Comparison of ENCODE assay signal across 1 cellular context in the genomic region with DNA sequence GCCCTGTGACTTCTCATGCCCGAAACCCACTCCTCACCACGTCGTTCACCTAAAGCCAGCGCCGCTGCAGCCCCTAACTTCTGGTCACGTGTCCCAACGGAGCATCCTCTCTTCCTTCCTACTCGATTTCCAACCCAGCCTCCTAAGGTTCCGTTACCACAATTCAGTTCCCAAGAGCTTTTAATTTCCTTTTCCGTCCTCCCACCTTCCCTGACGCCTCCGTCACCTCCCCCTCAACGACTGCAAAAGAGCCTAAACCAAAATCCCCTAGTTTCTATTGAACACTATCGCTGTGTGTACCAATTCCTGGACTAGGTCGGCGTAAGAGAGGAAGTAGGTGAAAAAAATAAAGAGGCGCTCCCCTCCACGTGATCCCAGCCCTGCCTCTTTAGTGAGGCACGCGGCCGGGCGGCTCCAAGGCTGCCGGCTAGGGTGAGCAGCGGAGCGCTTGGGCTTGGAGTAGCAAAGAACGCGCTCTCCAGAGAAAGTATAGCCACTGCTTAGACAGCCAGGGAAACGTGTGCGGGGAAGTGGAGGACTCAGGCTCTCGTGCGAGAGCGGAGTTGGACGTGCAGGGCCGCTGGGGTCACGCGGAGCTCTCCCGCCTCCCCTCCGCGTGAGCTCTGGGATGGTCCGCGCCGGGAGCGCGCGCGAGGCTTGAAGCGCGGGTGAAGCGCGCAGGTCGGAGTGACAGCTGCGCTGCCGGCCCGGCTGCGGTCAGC.
TF ChIP-seq lines count a peak whose summit lies in the region.

A gene (plus strand): TSS at position 685 of the 722 bp plus-strand sequence.
A gene (minus strand): TSS at position 82 of the 722 bp plus-strand sequence. CDS start 1,189 bp downstream, outside the sequence.

TF ChIP-seq in H1, 55 proteins besides CTCF, POLR2A, EP300 and RAD21 (continued from another document):
- no peak for TF ChIP-seq RNF2 (IDR thresholded peaks at IDR 0.05; ENCODE audit: borderline replicate concordance, low read depth, low read length, missing control alignments, poor library complexity, severe bottlenecking)
